Comparison of ENCODE assay signal across 16 cellular contexts in the genomic region with DNA sequence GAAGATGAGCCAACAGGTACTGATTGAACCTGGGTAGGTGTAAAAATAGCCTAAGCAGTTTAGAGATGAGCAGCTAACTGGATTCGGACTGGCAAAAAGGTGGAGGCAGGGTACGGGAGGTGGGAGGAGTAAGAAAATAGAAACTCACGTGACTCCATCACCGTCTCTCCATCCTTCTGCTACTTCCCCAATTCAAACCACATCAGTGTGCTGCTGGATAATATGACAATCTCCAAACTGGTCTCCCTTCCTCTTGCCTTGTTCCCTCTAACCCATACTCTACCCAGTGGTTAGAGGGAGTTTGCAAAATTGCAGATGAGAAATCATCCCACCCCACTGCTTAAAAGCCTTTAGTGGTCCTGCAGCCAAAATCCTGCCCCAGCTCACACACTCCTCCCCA. TPM values are rescaled to one million over a fixed set of nuclear protein-coding genes. Genes with fewer than 3 reads are reported as not detected.
DNase-seq lines count a peak whose midpoint lies in the region; ATAC-seq, FAIRE-seq and TF ChIP-seq lines count a peak whose summit lies in the region.
"Had no signal": no experiment of that assay in that cellular context is flagged by ENCODE, and none has a peak within 500 bp of the region (broad histone marks: within the 10 kb centered on the region; RNA-seq: fewer than 3 reads in every experiment).

No MANE protein-coding gene starts in this region.

- intact Hi-C loops in CD8-positive, alpha-beta T cell (cut with DNase I, micrococcal nuclease) = no loop called here
- intact Hi-C loops in OCI-LY7 (cut with micrococcal nuclease; ENCODE audit: unreplicated experiment) (no loop called here), K562 (cut with micrococcal nuclease) (no loop called here)

- H3K4me1 ChIP-seq in CD8-positive, alpha-beta T cell (ENCODE audit: insufficient read depth, low read length) = no peaks in the 10 kb centered on the region
- H3K4me1 ChIP-seq in OCI-LY7 (ENCODE audit: insufficient read depth, low read length, poor library complexity, severe bottlenecking) = no peaks in the 10 kb centered on the region
- no peaks in the 10 kb centered on the region for H3K4me1 ChIP-seq in K562 (replicated peaks in 1 of 2; ENCODE audit: control insufficient read depth in 2 of 2, insufficient read depth in 2 of 2, low read length in 2 of 2)

- H2AFZ ChIP-seq in OCI-LY7 (ENCODE audit: low read length) (no peak overlapping the region), K562 (ENCODE audit: low read depth, low read length) (no peak overlapping the region)

- ATAC-seq in CD8-positive, alpha-beta T cell = no peak
- ATAC-seq in K562 = no peak
- ATAC-seq: HepG2 had no signal

- BruUV-seq in OCI-LY7 (replicated peaks; lab: Mats Ljungman, UMichigan) (no TSS peak), K562 (replicated peaks; lab: Mats Ljungman, UMichigan) (no TSS peak)

- H3K4me3 Mint-ChIP-seq in CD8-positive, alpha-beta T cell = no peak overlapping the region
- no peak overlapping the region for H3K4me3 Mint-ChIP-seq in chondrocyte (ENCODE audit: unreplicated experiment)
- no peak overlapping the region for H3K4me3 Mint-ChIP-seq in type B pancreatic cell

- POLR2A ChIA-PET in CD8-positive, alpha-beta T cell (lab: Charles Lee) = no interaction called here
- POLR2A ChIA-PET in OCI-LY7 (lab: Charles Lee) (no interaction called here), K562 (lab: Yijun Ruan, JAX) (no interaction called here)

- H3K79me2 ChIP-seq in OCI-LY7 (ENCODE audit: insufficient read depth, low read depth, low read length) = no peaks in the 10 kb centered on the region
- H3K79me2 ChIP-seq in K562 (ENCODE audit: control insufficient read depth, insufficient read depth, low read length) = no peaks in the 10 kb centered on the region

- CTCF ChIA-PET in CD8-positive, alpha-beta T cell (lab: Charles Lee) = interaction anchor here (1.0 to 1.1 kb wide), 3 partner anchors 20 to 485 kb away, joined by 3 to 4 read pairs (median 4); no protein-coding TSS in a partner anchor
- CTCF ChIA-PET in OCI-LY7 (lab: Charles Lee; ENCODE audit: unreplicated experiment) (no interaction called here), K562 (lab: Yijun Ruan, JAX; ENCODE audit: low intra/inter-chr PET ratio) (no interaction called here)

- H4K20me1 ChIP-seq in OCI-LY7 (ENCODE audit: insufficient read depth, low read length) (no peaks in the 10 kb centered on the region), K562 (replicated peaks; ENCODE audit: control insufficient read depth, insufficient read depth, low read length) (no peaks in the 10 kb centered on the region)

- H3K36me3 ChIP-seq in CD8-positive, alpha-beta T cell (ENCODE audit: insufficient read depth, low read length) = peaks cover 42% of the 10 kb centered on the region
- no peaks in the 10 kb centered on the region for H3K36me3 ChIP-seq in OCI-LY7 (ENCODE audit: insufficient read depth, low read length)
- no peaks in the 10 kb centered on the region for H3K36me3 ChIP-seq in K562 (ENCODE audit: control insufficient read depth, insufficient read depth, low read length)

- H3K9me3 Mint-ChIP-seq in CD8-positive, alpha-beta T cell = no peaks in the 10 kb centered on the region
- no peaks in the 10 kb centered on the region for H3K9me3 Mint-ChIP-seq in chondrocyte (ENCODE audit: low read depth)
- no peaks in the 10 kb centered on the region for H3K9me3 Mint-ChIP-seq in type B pancreatic cell

- H3K27ac Mint-ChIP-seq in CD8-positive, alpha-beta T cell = peak overlapping the region; percentile 30
- no peak overlapping the region for H3K27ac Mint-ChIP-seq in chondrocyte (ENCODE audit: unreplicated experiment)
- H3K27ac Mint-ChIP-seq in type B pancreatic cell = no peak overlapping the region

- no peak overlapping the region for H3K4me3 ChIP-seq in CD8-positive, alpha-beta T cell (ENCODE audit: low read depth, low read length)
- no peak overlapping the region for H3K4me3 ChIP-seq in OCI-LY7 (ENCODE audit: low read depth, low read length, poor library complexity, severe bottlenecking)
- no peak overlapping the region for H3K4me3 ChIP-seq in K562

- no peaks in the 10 kb centered on the region for H3K4me1 Mint-ChIP-seq in CD8-positive, alpha-beta T cell (ENCODE audit: low read depth)
- H3K4me1 Mint-ChIP-seq in chondrocyte (ENCODE audit: low read depth) = peaks cover 15% of the 10 kb centered on the region
- H3K4me1 Mint-ChIP-seq in type B pancreatic cell (ENCODE audit: unreplicated experiment) = no peaks in the 10 kb centered on the region

- H3K27ac ChIP-seq in CD8-positive, alpha-beta T cell (ENCODE audit: low read depth, low read length) = no peak overlapping the region
- H3K27ac ChIP-seq in OCI-LY7 (ENCODE audit: low read depth, low read length, poor library complexity, severe bottlenecking) = no peak overlapping the region
- H3K27ac ChIP-seq in K562 (ENCODE audit: extremely low read depth, low read depth, low read length) = no peak overlapping the region

- TF ChIP-seq EP300 in K562 (IDR thresholded peaks at IDR 0.05; ENCODE audit: low read length) = no peak

- no peak for TF ChIP-seq CTCF in CD8-positive, alpha-beta T cell (IDR thresholded peaks at IDR 0.05)
- TF ChIP-seq CTCF in OCI-LY7 (conservative IDR thresholded peaks at IDR 0.05; ENCODE audit: low read length) (no peak), K562 (IDR thresholded peaks at IDR 0.05 in 2 of 3, conservative IDR thresholded peaks at IDR 0.05 in 1 of 3; ENCODE audit: insufficient read depth in 2 of 3, low read depth in 1 of 3, low read length in 3 of 3) (no peak), chondrocyte (IDR thresholded peaks at IDR 0.05) (no peak), type B pancreatic cell (conservative IDR thresholded peaks at IDR 0.05) (no peak)

- TF ChIP-seq POLR2A in K562 (conservative IDR thresholded peaks at IDR 0.05) (no peak), GM12892 (IDR thresholded peaks at IDR 0.05; ENCODE audit: low read depth, low read length) (no peak)

- no peak for TF ChIP-seq RAD21 in K562 (CRISPR knock-in tag; conservative IDR thresholded peaks at IDR 0.05 in 1 of 2, IDR thresholded peaks at IDR 0.05 in 1 of 2)

- no peaks in the 10 kb centered on the region for H3K9me2 ChIP-seq in OCI-LY7 (ENCODE audit: insufficient read depth, low read length)

- no peaks in the 10 kb centered on the region for H3K27me3 Mint-ChIP-seq in CD8-positive, alpha-beta T cell (ENCODE audit: low read depth)
- no peaks in the 10 kb centered on the region for H3K27me3 Mint-ChIP-seq in chondrocyte (ENCODE audit: low read depth)
- H3K27me3 Mint-ChIP-seq in type B pancreatic cell = no peaks in the 10 kb centered on the region

- 0% methylated on average over 4 of the region's 4 CpGs for WGBS in K562 (ENCODE audit: insufficient coverage, low coverage, missing lambda C conversion rate)

- H3K9ac ChIP-seq in K562 (ENCODE audit: insufficient read depth in 1 of 2, low read depth in 2 of 2, low read length in 2 of 2) = no peak overlapping the region

- H3K36me3 Mint-ChIP-seq in CD8-positive, alpha-beta T cell = peaks cover 84% of the 10 kb centered on the region
- peaks cover 36% of the 10 kb centered on the region for H3K36me3 Mint-ChIP-seq in chondrocyte (ENCODE audit: low read depth)
- peaks cover 17% of the 10 kb centered on the region for H3K36me3 Mint-ChIP-seq in type B pancreatic cell

- FAIRE-seq in K562 (lab: Jason Lieb, UNC) (no peak), GM12892 (lab: Jason Lieb, UNC) (no peak)
- FAIRE-seq: HepG2 had no signal

- no peak for DNase-seq in CD8-positive, alpha-beta T cell
- DNase-seq in Kasumi-1 (lab: John Stamatoyannopoulos, UW) (peak; percentile 64 to 77), OCI-LY7 (ENCODE audit: low spot score) (peak; percentile 3), K562 (ENCODE audit: extremely low read depth in 1 of 4, low spot score in 3 of 4) (no peak), chondrocyte (ENCODE audit: low spot score) (no peak), GM12892 (ENCODE audit: insufficient read length) (no peak), type B pancreatic cell (ENCODE audit: extremely low spot score, unreplicated experiment) (no peak)
- DNase-seq: C1 segment of cervical spinal cord, GF-D8, MM.1S, NCI-H1417 treated with DMSO at 0.1 percent for 48 hours, NCI-H2029, NCI-H748 treated with DMSO at 0.1 percent for 48 hours, SHP77 treated with DMSO at 0.1 percent for 48 hours, SW 1271 had no signal

- no peaks in the 10 kb centered on the region for H3K9me3 ChIP-seq in CD8-positive, alpha-beta T cell (ENCODE audit: low read length)
- H3K9me3 ChIP-seq in OCI-LY7 (ENCODE audit: low read length) (no peaks in the 10 kb centered on the region), K562 (replicated peaks; ENCODE audit: control insufficient read depth, insufficient read depth, low read depth, low read length) (no peaks in the 10 kb centered on the region)

- no peak overlapping the region for H3K4me2 ChIP-seq in OCI-LY7 (ENCODE audit: low read length)
- H3K4me2 ChIP-seq in K562 (ENCODE audit: insufficient read depth, low read length) = no peak overlapping the region

- no peaks in the 10 kb centered on the region for H3K9me1 ChIP-seq in K562 (ENCODE audit: control insufficient read depth, insufficient read depth, low read length)

- no peaks in the 10 kb centered on the region for H3K27me3 ChIP-seq in CD8-positive, alpha-beta T cell (ENCODE audit: insufficient read depth, low read length)
- H3K27me3 ChIP-seq in K562 (ENCODE audit: control insufficient read depth in 2 of 2, insufficient read depth in 2 of 2, low read length in 2 of 2) = no peaks in the 10 kb centered on the region

- in situ Hi-C loops in K562 (cut with MboI) = no loop called here

RNA-seq across cellular contexts. Expression of gene RIGI, which starts 42.7 kb away (rescaled TPM):
- total RNA-seq in CD8-positive, alpha-beta T cell = 1 to 10 TPM; 3.4 to 3.9 TPM
- total RNA-seq in OCI-LY7 (2014; rRNA removed; shearing (Covaris generic)) = 1.1 and 1.5 TPM in 2 replicates
- total RNA-seq in OCI-LY7 (2022) (1.5 and 1.7 TPM in 2 replicates), K562 (2014; rRNA removed) (0.27 and 0.49 TPM in 2 replicates), K562 (2014; rRNA removed; fragmentation: Illumina TruSeq; extraction: Trizol) (0.80 and 1.1 TPM in 2 replicates), K562 (2015; rRNA removed; fragmentation: Illumina TruSeq; extraction: Trizol) (1.0 and 1.1 TPM in 2 replicates), K562 (2021) (0.49 and 0.62 TPM in 2 replicates), chondrocyte (3.8 to 5.0 TPM (median 3.9 TPM) in 3 replicates), type B pancreatic cell (ENCODE audit: low replicate concordance) (5.8 and 7.7 TPM in 2 replicates)
- 0.53 and 1.9 TPM in 2 replicates for total RNA-seq in K562 (2011; cell fraction: chromatin; rRNA removed; ENCODE audit: low replicate concordance)
- total RNA-seq in K562 (2011; cell fraction: nucleolus; rRNA removed) = 0.33 and 0.39 TPM in 2 replicates
- 0.59 and 1.1 TPM in 2 replicates for total RNA-seq in K562 (2011; cell fraction: nucleoplasm; rRNA removed)
- polyA plus RNA-seq in K562 (2011; rRNA removed) (0.43 and 0.54 TPM in 2 replicates), K562 (2014; fragmentation: Illumina TruSeq; extraction: Trizol) (0.53 and 0.94 TPM in 2 replicates), K562 (2014; fragmentation: Nextera tagmentation; extraction: Ambion mirVana) (under 1 TPM; 0.32 to 0.36 TPM), K562 (2014; rRNA removed) (0.31 and 0.50 TPM in 2 replicates)
- 0.10 and 0.21 TPM in 2 replicates for polyA plus RNA-seq in K562 (2011; cell fraction: cytosol; rRNA removed)
- 0.21 and 0.39 TPM in 2 replicates for polyA plus RNA-seq in K562 (2011; cell fraction: nucleus; rRNA removed)
- 0.61 and 1.00 TPM in 2 replicates for polyA plus RNA-seq in K562 (2012)
- 0.95 and 1.2 TPM in 2 replicates for polyA minus RNA-seq in K562 (2011; rRNA and poly(A)+ RNA removed)
- polyA minus RNA-seq in K562 (2011; cell fraction: cytosol; rRNA and poly(A)+ RNA removed) = 0.38 TPM in 1 of 2 replicates, not detected in the other
- 0.54 and 0.89 TPM in 2 replicates for polyA minus RNA-seq in K562 (2011; cell fraction: nucleus; rRNA and poly(A)+ RNA removed)
- polyA plus RNA-seq in GM12892 (2012; ENCODE audit: missing spikeins) = 6.3 TPM

Comparison
In these comparisons a context has a peak if more than half of its experiments do, and no peak if none do; other contexts are left out.
1. DNase-seq: peak in Kasumi-1 (2 of 2) and OCI-LY7 (single experiment); none in CD8-positive, alpha-beta T cell (0 of 7), K562 (0 of 4), chondrocyte (single experiment), GM12892 (single experiment) and type B pancreatic cell (single experiment).